22 cellular contexts compared by ENCODE assay signal in the genomic region with DNA sequence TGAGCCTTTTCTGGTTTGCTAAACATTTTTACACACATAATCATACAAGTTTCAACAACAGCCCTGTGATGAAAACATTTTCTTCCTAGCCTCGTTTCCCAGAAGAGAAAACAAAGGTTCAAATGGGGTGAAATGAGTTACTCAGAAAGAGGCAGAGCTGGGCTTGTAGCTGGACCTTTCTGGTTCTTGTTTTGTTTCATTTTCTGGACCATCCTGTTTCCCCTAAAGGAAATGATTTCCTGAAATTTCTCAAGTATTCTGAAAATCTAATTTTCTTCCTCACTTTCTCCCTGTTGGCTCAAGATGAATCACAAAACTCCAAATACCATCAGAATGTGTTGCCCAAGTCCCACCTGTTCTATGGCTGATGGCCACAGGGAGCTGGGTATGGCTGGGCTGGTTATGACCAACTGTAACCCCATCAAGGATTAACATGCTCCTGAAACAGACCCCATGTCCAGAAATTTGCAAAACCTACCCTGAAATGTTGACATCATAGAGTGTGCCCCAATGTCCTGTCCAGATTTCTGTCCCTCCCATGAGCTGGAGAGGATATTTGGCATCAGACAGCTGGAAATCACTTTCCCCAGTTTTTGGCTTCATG. TPM values are rescaled to one million over a fixed set of nuclear protein-coding genes. Genes with fewer than 3 reads are reported as not detected.
DNase-seq lines count a peak whose midpoint lies in the region; ATAC-seq, FAIRE-seq and TF ChIP-seq lines count a peak whose summit lies in the region.
"Had no signal": no experiment of that assay in that cellular context is flagged by ENCODE, and none has a peak within 500 bp of the region (broad histone marks: within the 10 kb centered on the region; RNA-seq: fewer than 3 reads in every experiment).

No MANE protein-coding gene starts in this region.

- no peak for FAIRE-seq in HepG2 (lab: Jason Lieb, UNC)
- peak; percentile 18 for FAIRE-seq in bronchial epithelial cell (lab: Jason Lieb, UNC)
- FAIRE-seq: A549, D721Med, G401.6, GM12892 had no signal

- intact Hi-C loops in right lobe of liver (cut with DNase I) (no loop called here), HepG2 (cut with micrococcal nuclease; ENCODE audit: unreplicated experiment) (no loop called here), aorta (cut with DNase I) (no loop called here)

- TF ChIP-seq EP300 in HepG2 (IDR thresholded peaks at IDR 0.05; ENCODE audit: low read depth in 2 of 2, low read length in 2 of 2) = no peak
- TF ChIP-seq EP300 in HepG2 (CRISPR knock-in tag; IDR thresholded peaks at IDR 0.05; ENCODE audit: borderline replicate concordance) = no peak

- no peaks in the 10 kb centered on the region for H3K27me3 ChIP-seq in right lobe of liver
- no peaks in the 10 kb centered on the region; a peak in 1 of 5 replicates for H3K27me3 ChIP-seq in HepG2 (ENCODE audit: control insufficient read depth in 1 of 2, insufficient read depth in 2 of 2, low read length in 2 of 2)
- peaks cover 3% of the 10 kb centered on the region for H3K27me3 ChIP-seq in bronchial epithelial cell (ENCODE audit: control insufficient read depth, insufficient read depth, low read length)
- no peaks in the 10 kb centered on the region for H3K27me3 ChIP-seq in subcutaneous abdominal adipose tissue (ENCODE audit: control insufficient read depth in 5 of 5, insufficient read depth in 4 of 5, low read length in 5 of 5)
- no peaks in the 10 kb centered on the region for H3K27me3 ChIP-seq in aorta (ENCODE audit: control insufficient read depth in 1 of 2, insufficient read depth in 2 of 2, low read length in 1 of 2)
- H3K27me3 ChIP-seq: BE2C had no signal

- POLR2A ChIA-PET in HepG2 (lab: Yijun Ruan, JAX) = no interaction called here

- H3K36me3 ChIP-seq in right lobe of liver = no peaks in the 10 kb centered on the region
- H3K36me3 ChIP-seq in HepG2 (replicated peaks in 1 of 2; ENCODE audit: control insufficient read depth in 1 of 2, insufficient read depth in 2 of 2, low read length in 2 of 2) = no peaks in the 10 kb centered on the region
- H3K36me3 ChIP-seq in bronchial epithelial cell (ENCODE audit: control insufficient read depth, insufficient read depth, low read length) = no peaks in the 10 kb centered on the region
- no peaks in the 10 kb centered on the region for H3K36me3 ChIP-seq in subcutaneous abdominal adipose tissue (ENCODE audit: control insufficient read depth in 5 of 5, insufficient read depth in 5 of 5, low read length in 5 of 5)
- no peaks in the 10 kb centered on the region for H3K36me3 ChIP-seq in aorta (ENCODE audit: control insufficient read depth in 1 of 2, insufficient read depth in 2 of 2, low read length in 1 of 2)
- H3K36me3 ChIP-seq: BE2C had no signal

- H3K4me1 ChIP-seq in right lobe of liver (peaks cover 0 to 15% (median 2%) of the 10 kb centered on the region in 4 donors), HepG2 (ENCODE audit: insufficient read depth, low read length) (peaks cover 97% of the 10 kb centered on the region), subcutaneous abdominal adipose tissue (ENCODE audit: control insufficient read depth in 5 of 5, insufficient read depth in 5 of 5, low read length in 5 of 5) (peaks cover 0 to 32% (median 14%) of the 10 kb centered on the region in 5 donors), aorta (ENCODE audit: control insufficient read depth in 1 of 2, insufficient read depth in 2 of 2, low read length in 2 of 2) (no peaks in the 10 kb centered on the region)
- H3K4me1 ChIP-seq: A549, BE2C had no signal

- ATAC-seq in right lobe of liver = peak in 3 of 4 donors; percentile 10 to 15 (median 12)
- ATAC-seq in HepG2 = no peak
- ATAC-seq in omental fat pad (ENCODE audit: low FRiP score) = peak; percentile 67
- ATAC-seq in aorta (ENCODE audit: low FRiP score) = no peak
- ATAC-seq in GM21528 (IDR thresholded peaks at IDR 0.05; ENCODE audit: low FRiP score, unreplicated experiment) = no peak
- ATAC-seq: A549; CD8-positive, alpha-beta T cell had no signal

- H3K4me2 ChIP-seq in HepG2 (ENCODE audit: low read depth, low read length) = no peak overlapping the region
- H3K4me2 ChIP-seq: A549 had no signal

- H3K27ac ChIP-seq in right lobe of liver = no peak overlapping the region
- H3K27ac ChIP-seq in HepG2 (ENCODE audit: extremely low read length, insufficient read depth, low read length) = no peak overlapping the region
- H3K27ac ChIP-seq in subcutaneous abdominal adipose tissue (ENCODE audit: low read depth, low read length) = peak overlapping the region; percentile 48
- no peak overlapping the region for H3K27ac ChIP-seq in aorta (ENCODE audit: low read depth in 1 of 2, low read length in 2 of 2)
- H3K27ac ChIP-seq: A549, C4-2B, HL-60 had no signal

- no TSS peak for BruUV-seq in HepG2 (replicated peaks; lab: Mats Ljungman, UMichigan)

- TF ChIP-seq CTCF in right lobe of liver (IDR thresholded peaks at IDR 0.05) (no peak), HepG2 (CRISPR knock-in tag; IDR thresholded peaks at IDR 0.05) (no peak), bronchial epithelial cell (IDR thresholded peaks at IDR 0.05; ENCODE audit: insufficient read depth, low read length, severe bottlenecking) (no peak), omental fat pad (IDR thresholded peaks at IDR 0.05) (no peak)

- TF ChIP-seq POLR2A in right lobe of liver (IDR thresholded peaks at IDR 0.05) (no peak), HepG2 (IDR thresholded peaks at IDR 0.05; ENCODE audit: insufficient read depth in 1 of 2, low read depth in 2 of 2, low read length in 2 of 2) (no peak)

- no peaks in the 10 kb centered on the region for H3K79me2 ChIP-seq in HepG2 (ENCODE audit: insufficient read depth, low read length)

- H4K20me1 ChIP-seq in HepG2 (ENCODE audit: insufficient read depth, low read length) = no peaks in the 10 kb centered on the region

- CTCF ChIA-PET in HepG2 (lab: Yijun Ruan, JAX; ENCODE audit: low intra/inter-chr PET ratio, low total read pairs) = no interaction called here

- WGBS in right lobe of liver (ENCODE audit: insufficient coverage, low coverage, low lambda C conversion rate, missing lambda C conversion rate) = 8% methylated on average over 1 of the region's 1 CpG
- WGBS in HepG2 (ENCODE audit: low lambda C conversion rate) = 3% methylated on average over 1 of the region's 1 CpG
- WGBS in aorta, 2 donors = 6 to 10% methylated on average over 1 of the region's 1 CpG

- no peak overlapping the region for H2AFZ ChIP-seq in HepG2 (ENCODE audit: low read length)

- in situ Hi-C loops in HepG2 (cut with HindIII; ENCODE audit: extremely low pct_ligation_motif_present, low pct_unique_long_range_greater_than_20kb) = no loop called here

- H3K9me3 ChIP-seq in right lobe of liver (no peaks in the 10 kb centered on the region), HepG2 (ENCODE audit: low read length) (no peaks in the 10 kb centered on the region), subcutaneous abdominal adipose tissue (ENCODE audit: control insufficient read depth in 5 of 5, low read length in 5 of 5) (peaks cover 0 to 3% (median 0%) of the 10 kb centered on the region in 5 donors), aorta (ENCODE audit: control insufficient read depth, low read length) (no peaks in the 10 kb centered on the region)
- H3K9me3 ChIP-seq: A549 had no signal

- no peak for TF ChIP-seq RAD21 in HepG2 (CRISPR knock-in tag; IDR thresholded peaks at IDR 0.05)

- H3K9ac ChIP-seq in HepG2 (ENCODE audit: insufficient read depth, low read depth, low read length) (no peak overlapping the region), subcutaneous abdominal adipose tissue (ENCODE audit: low read length in 5 of 5) (no peak overlapping the region)

- DNase-seq in right lobe of liver = no peak
- DNase-seq in HepG2 (ENCODE audit: low spot score) = no peak
- DNase-seq in bronchial epithelial cell (ENCODE audit: low read depth) = peak; percentile 12
- no peak for DNase-seq in omental fat pad (ENCODE audit: low spot score)
- no peak for DNase-seq in germinal center (ENCODE audit: low spot score)
- DNase-seq in aorta = no peak
- DNase-seq: BE2C; CD8-positive, alpha-beta T cell; COR-L47; DMS153; DMS79 treated with DMSO at 0.1 percent for 48 hours; EL; GOT3; H9 had no signal

- H3K4me3 ChIP-seq in right lobe of liver = no peak overlapping the region
- no peak overlapping the region for H3K4me3 ChIP-seq in HepG2 (replicated peaks in 1 of 3; ENCODE audit: insufficient read depth in 1 of 3, low read depth in 2 of 3, low read length in 3 of 3)
- H3K4me3 ChIP-seq in bronchial epithelial cell (ENCODE audit: low read depth, low read length) = no peak overlapping the region
- H3K4me3 ChIP-seq in subcutaneous abdominal adipose tissue (ENCODE audit: low read depth in 1 of 5, low read length in 5 of 5) = no peak overlapping the region
- H3K4me3 ChIP-seq in aorta (ENCODE audit: low read length in 2 of 2) = no peak overlapping the region
- H3K4me3 ChIP-seq: A549 had no signal

RNA-seq across cellular contexts. Expression of a gene that starts 6.7 kb away (rescaled TPM):
- total RNA-seq in right lobe of liver (1 to 10 TPM in 4 of 6 experiments, not detected in 2; 1.1 to 1.6 (median 1.4) TPM), HepG2 (2016; rRNA removed; fragmentation: Illumina TruSeq; extraction: Trizol) (0.45 and 0.77 TPM in 2 replicates), bronchial epithelial cell (under 0.01 and 0.77 TPM in 2 replicates), omental fat pad (100 to 1,000 TPM in 1 of 4 donors, 10 to 100 TPM in 2, under 1 TPM in 1; 0.31 to 113 (median 44.3) TPM), aorta (10 to 100 TPM in 1 of 2 donors, 1 to 10 TPM in 1; 7.0 to 10.5 TPM)
- not detected in 2 replicates for total RNA-seq in HepG2 (2016; cell fraction: cytosol; rRNA removed; fragmentation: Illumina TruSeq; extraction: Trizol; ENCODE audit: low read depth)
- 0.54 and 0.76 TPM in 2 replicates for total RNA-seq in HepG2 (2016; cell fraction: insoluble cytoplasmic fraction; rRNA removed; fragmentation: Illumina TruSeq; extraction: Trizol)
- 0.15 and 0.45 TPM in 2 replicates for total RNA-seq in HepG2 (2016; cell fraction: membrane; rRNA removed; fragmentation: Illumina TruSeq; extraction: Trizol)
- total RNA-seq in HepG2 (2016; cell fraction: nucleus; rRNA removed; fragmentation: Illumina TruSeq; extraction: Trizol) = 0.78 and 0.91 TPM in 2 replicates
- polyA plus RNA-seq in HepG2 (2011; rRNA removed) (2.8 and 4.9 TPM in 2 replicates), aorta (1 to 10 TPM in 1 of 2 donors, under 1 TPM in 1; 0.82 to 1.8 TPM)
- 1.8 and 3.0 TPM in 2 replicates for polyA plus RNA-seq in HepG2 (2011; cell fraction: cytosol; rRNA removed)
- 5.6 and 9.1 TPM in 2 replicates for polyA plus RNA-seq in HepG2 (2011; cell fraction: nucleus; rRNA removed)
- 3.2 and 7.5 TPM in 2 replicates for polyA plus RNA-seq in HepG2 (2012)
- polyA plus RNA-seq in HepG2 (2016; cell fraction: cytosol; fragmentation: Illumina TruSeq; extraction: Trizol; ENCODE audit: low read depth) = 0.06 and 0.10 TPM in 2 replicates
- polyA plus RNA-seq in HepG2 (2016; cell fraction: insoluble cytoplasmic fraction; fragmentation: Illumina TruSeq; extraction: Trizol; ENCODE audit: low read depth) = 0.57 and 0.62 TPM in 2 replicates
- polyA plus RNA-seq in HepG2 (2016; cell fraction: membrane; fragmentation: Illumina TruSeq; extraction: Trizol; ENCODE audit: low read depth) = 0.11 and 0.16 TPM in 2 replicates
- polyA plus RNA-seq in HepG2 (2016; cell fraction: nucleus; fragmentation: Illumina TruSeq; extraction: Trizol; ENCODE audit: insufficient read depth, low read depth) = 0.96 and 1.2 TPM in 2 replicates
- polyA minus RNA-seq in HepG2 (2011; rRNA and poly(A)+ RNA removed; ENCODE audit: low replicate concordance) = 1.5 TPM in 1 of 2 replicates, not detected in the other
- polyA minus RNA-seq in HepG2 (2011; cell fraction: cytosol; rRNA and poly(A)+ RNA removed) = 0.70 and 1.5 TPM in 2 replicates
- 0.90 and 2.7 TPM in 2 replicates for polyA minus RNA-seq in HepG2 (2011; cell fraction: nucleus; rRNA and poly(A)+ RNA removed)
- total RNA-seq: CD8-positive, alpha-beta T cell; H9 had no signal
- polyA plus RNA-seq: A549 had no signal

RNA-seq across cellular contexts. Expression of a gene that starts 31.1 kb away (rescaled TPM):
- 100 to 1,000 TPM in 1 of 6 experiments, 10 to 100 TPM in 5; 40.8 to 121 (median 57.5) TPM for total RNA-seq in right lobe of liver
- total RNA-seq in HepG2 (2016; rRNA removed; fragmentation: Illumina TruSeq; extraction: Trizol) = 28.7 and 34.3 TPM in 2 replicates
- total RNA-seq in HepG2 (2016; cell fraction: cytosol; rRNA removed; fragmentation: Illumina TruSeq; extraction: Trizol; ENCODE audit: low read depth) = 2.5 and 3.6 TPM in 2 replicates
- total RNA-seq in HepG2 (2016; cell fraction: insoluble cytoplasmic fraction; rRNA removed; fragmentation: Illumina TruSeq; extraction: Trizol) = 27.0 and 29.3 TPM in 2 replicates
- 8.2 and 9.0 TPM in 2 replicates for total RNA-seq in HepG2 (2016; cell fraction: membrane; rRNA removed; fragmentation: Illumina TruSeq; extraction: Trizol)
- 16.8 and 21.4 TPM in 2 replicates for total RNA-seq in HepG2 (2016; cell fraction: nucleus; rRNA removed; fragmentation: Illumina TruSeq; extraction: Trizol)
- polyA plus RNA-seq in HepG2 (2011; rRNA removed) = 51.2 and 94.4 TPM in 2 replicates
- 53.4 and 72.6 TPM in 2 replicates for polyA plus RNA-seq in HepG2 (2011; cell fraction: cytosol; rRNA removed)
- polyA plus RNA-seq in HepG2 (2011; cell fraction: nucleus; rRNA removed) = 195 and 245 TPM in 2 replicates
- 58.3 and 88.7 TPM in 2 replicates for polyA plus RNA-seq in HepG2 (2012)
- 1.8 TPM in 2 replicates for polyA plus RNA-seq in HepG2 (2016; cell fraction: cytosol; fragmentation: Illumina TruSeq; extraction: Trizol; ENCODE audit: low read depth)
- 20.2 and 26.3 TPM in 2 replicates for polyA plus RNA-seq in HepG2 (2016; cell fraction: insoluble cytoplasmic fraction; fragmentation: Illumina TruSeq; extraction: Trizol; ENCODE audit: low read depth)
- polyA plus RNA-seq in HepG2 (2016; cell fraction: membrane; fragmentation: Illumina TruSeq; extraction: Trizol; ENCODE audit: low read depth) = 4.4 and 5.1 TPM in 2 replicates
- polyA plus RNA-seq in HepG2 (2016; cell fraction: nucleus; fragmentation: Illumina TruSeq; extraction: Trizol; ENCODE audit: insufficient read depth, low read depth) = 31.6 and 34.2 TPM in 2 replicates
- polyA minus RNA-seq in HepG2 (2011; rRNA and poly(A)+ RNA removed; ENCODE audit: low replicate concordance) = 34.5 and 120 TPM in 2 replicates
- 39.4 and 67.2 TPM in 2 replicates for polyA minus RNA-seq in HepG2 (2011; cell fraction: cytosol; rRNA and poly(A)+ RNA removed)
- 44.7 and 77.3 TPM in 2 replicates for polyA minus RNA-seq in HepG2 (2011; cell fraction: nucleus; rRNA and poly(A)+ RNA removed)
- total RNA-seq in bronchial epithelial cell = 7.1 and 13.4 TPM in 2 replicates
- total RNA-seq in omental fat pad = 100 to 1,000 TPM in 2 of 4 donors, 10 to 100 TPM in 2; 63.2 to 122 (median 93.0) TPM
- 10 to 100 TPM; 42.0 to 62.8 TPM for total RNA-seq in aorta
- 10 to 100 TPM; 26.4 to 30.6 TPM for polyA plus RNA-seq in aorta

RNA-seq across cellular contexts. Expression of a gene that starts 44.7 kb away (rescaled TPM):
- total RNA-seq in right lobe of liver (100 to 1,000 TPM in 5 of 6 experiments, 10 to 100 TPM in 1; 85.1 to 299 (median 119) TPM), HepG2 (2016; rRNA removed; fragmentation: Illumina TruSeq; extraction: Trizol) (11.2 and 20.3 TPM in 2 replicates), bronchial epithelial cell (1.8 and 3.1 TPM in 2 replicates), omental fat pad (10 to 100 TPM; 27.3 to 89.3 (median 65.3) TPM), aorta (10 to 100 TPM; 50.0 to 74.0 TPM)
- 2.3 and 2.8 TPM in 2 replicates for total RNA-seq in HepG2 (2016; cell fraction: cytosol; rRNA removed; fragmentation: Illumina TruSeq; extraction: Trizol; ENCODE audit: low read depth)
- total RNA-seq in HepG2 (2016; cell fraction: insoluble cytoplasmic fraction; rRNA removed; fragmentation: Illumina TruSeq; extraction: Trizol) = 10.1 and 20.9 TPM in 2 replicates
- total RNA-seq in HepG2 (2016; cell fraction: membrane; rRNA removed; fragmentation: Illumina TruSeq; extraction: Trizol) = 3.2 and 3.4 TPM in 2 replicates
- total RNA-seq in HepG2 (2016; cell fraction: nucleus; rRNA removed; fragmentation: Illumina TruSeq; extraction: Trizol) = 19.4 and 20.3 TPM in 2 replicates
- polyA plus RNA-seq in HepG2 (2011; rRNA removed) (75.0 and 124 TPM in 2 replicates), aorta (10 to 100 TPM; 14.1 to 36.5 TPM)
- 57.2 and 84.6 TPM in 2 replicates for polyA plus RNA-seq in HepG2 (2011; cell fraction: cytosol; rRNA removed)
- polyA plus RNA-seq in HepG2 (2011; cell fraction: nucleus; rRNA removed) = 110 and 144 TPM in 2 replicates
- 126 and 159 TPM in 2 replicates for polyA plus RNA-seq in HepG2 (2012)
- 2.5 and 2.9 TPM in 2 replicates for polyA plus RNA-seq in HepG2 (2016; cell fraction: cytosol; fragmentation: Illumina TruSeq; extraction: Trizol; ENCODE audit: low read depth)
- polyA plus RNA-seq in HepG2 (2016; cell fraction: insoluble cytoplasmic fraction; fragmentation: Illumina TruSeq; extraction: Trizol; ENCODE audit: low read depth) = 12.0 and 13.0 TPM in 2 replicates
- 3.3 and 3.8 TPM in 2 replicates for polyA plus RNA-seq in HepG2 (2016; cell fraction: membrane; fragmentation: Illumina TruSeq; extraction: Trizol; ENCODE audit: low read depth)
- polyA plus RNA-seq in HepG2 (2016; cell fraction: nucleus; fragmentation: Illumina TruSeq; extraction: Trizol; ENCODE audit: insufficient read depth, low read depth) = 37.3 and 42.3 TPM in 2 replicates
- 2.0 and 61.9 TPM in 2 replicates for polyA minus RNA-seq in HepG2 (2011; rRNA and poly(A)+ RNA removed; ENCODE audit: low replicate concordance)
- 61.5 and 88.3 TPM in 2 replicates for polyA minus RNA-seq in HepG2 (2011; cell fraction: cytosol; rRNA and poly(A)+ RNA removed)
- polyA minus RNA-seq in HepG2 (2011; cell fraction: nucleus; rRNA and poly(A)+ RNA removed) = 34.2 and 54.7 TPM in 2 replicates
- total RNA-seq: H9 had no signal

RNA-seq across cellular contexts. Expression of a gene that starts 47.7 kb away (rescaled TPM):
- total RNA-seq in right lobe of liver (10 to 100 TPM; 21.7 to 80.5 (median 30.2) TPM), HepG2 (2016; rRNA removed; fragmentation: Illumina TruSeq; extraction: Trizol) (5.4 and 6.3 TPM in 2 replicates), bronchial epithelial cell (0.13 TPM in 1 of 2 replicates, not detected in the other), omental fat pad (100 to 1,000 TPM in 1 of 4 donors, 10 to 100 TPM in 3; 39.5 to 273 (median 73.9) TPM), aorta (100 to 1,000 TPM in 1 of 2 donors, 10 to 100 TPM in 1; 67.7 to 113 TPM)
- total RNA-seq in HepG2 (2016; cell fraction: cytosol; rRNA removed; fragmentation: Illumina TruSeq; extraction: Trizol; ENCODE audit: low read depth) = 0.71 and 1.1 TPM in 2 replicates
- total RNA-seq in HepG2 (2016; cell fraction: insoluble cytoplasmic fraction; rRNA removed; fragmentation: Illumina TruSeq; extraction: Trizol) = 5.4 and 5.5 TPM in 2 replicates
- 2.0 and 3.8 TPM in 2 replicates for total RNA-seq in HepG2 (2016; cell fraction: membrane; rRNA removed; fragmentation: Illumina TruSeq; extraction: Trizol)
- total RNA-seq in HepG2 (2016; cell fraction: nucleus; rRNA removed; fragmentation: Illumina TruSeq; extraction: Trizol) = 2.5 and 4.5 TPM in 2 replicates
- polyA plus RNA-seq in HepG2 (2011; rRNA removed) (3.8 and 5.8 TPM in 2 replicates), aorta (10 to 100 TPM; 40.2 to 58.8 TPM)
- polyA plus RNA-seq in HepG2 (2011; cell fraction: cytosol; rRNA removed) = 4.1 and 4.6 TPM in 2 replicates
- polyA plus RNA-seq in HepG2 (2011; cell fraction: nucleus; rRNA removed) = 4.0 and 5.0 TPM in 2 replicates
- 4.2 and 4.9 TPM in 2 replicates for polyA plus RNA-seq in HepG2 (2012)
- 0.36 and 0.58 TPM in 2 replicates for polyA plus RNA-seq in HepG2 (2016; cell fraction: cytosol; fragmentation: Illumina TruSeq; extraction: Trizol; ENCODE audit: low read depth)
- polyA plus RNA-seq in HepG2 (2016; cell fraction: insoluble cytoplasmic fraction; fragmentation: Illumina TruSeq; extraction: Trizol; ENCODE audit: low read depth) = 3.5 TPM in 2 replicates
- 1.4 and 1.9 TPM in 2 replicates for polyA plus RNA-seq in HepG2 (2016; cell fraction: membrane; fragmentation: Illumina TruSeq; extraction: Trizol; ENCODE audit: low read depth)
- polyA plus RNA-seq in HepG2 (2016; cell fraction: nucleus; fragmentation: Illumina TruSeq; extraction: Trizol; ENCODE audit: insufficient read depth, low read depth) = 3.5 and 4.8 TPM in 2 replicates
- polyA minus RNA-seq in HepG2 (2011; rRNA and poly(A)+ RNA removed; ENCODE audit: low replicate concordance) = 1.1 and 6.2 TPM in 2 replicates
- 2.2 and 2.3 TPM in 2 replicates for polyA minus RNA-seq in HepG2 (2011; cell fraction: cytosol; rRNA and poly(A)+ RNA removed)
- polyA minus RNA-seq in HepG2 (2011; cell fraction: nucleus; rRNA and poly(A)+ RNA removed) = 2.4 and 7.7 TPM in 2 replicates
- total RNA-seq: H9 had no signal
- polyA plus RNA-seq: A549 had no signal

Comparison
In these comparisons a context has a peak if more than half of its experiments do, and no peak if none do; other contexts are left out.
1. ATAC-seq: peak in right lobe of liver (3 of 4) and omental fat pad (single experiment); none in HepG2 (single experiment), aorta (single experiment) and GM21528 (single experiment).